ENCODE assay signal across 8 cellular contexts in the genomic region with DNA sequence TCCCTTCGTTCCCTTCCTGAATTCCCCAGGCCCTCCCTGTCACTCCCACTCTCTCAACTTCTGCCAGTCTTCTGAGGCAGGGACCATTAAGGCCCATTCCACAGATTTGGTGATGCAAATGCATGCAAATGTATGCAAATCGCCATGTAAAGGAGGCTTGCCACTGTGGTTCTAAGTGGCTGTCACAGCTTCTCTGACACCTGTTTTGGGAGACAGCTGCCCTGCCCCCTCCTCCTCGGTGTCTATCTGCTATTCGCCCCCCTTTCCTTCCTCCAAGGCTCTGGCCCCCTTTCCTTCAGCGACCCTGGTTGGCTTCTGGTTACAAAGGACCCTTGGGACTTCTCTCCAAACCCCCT. TPM values are rescaled to one million over a fixed set of nuclear protein-coding genes. Genes with fewer than 3 reads are reported as not detected.
A peak's percentile ranks its signal among the peaks of the same experiment; 100 is the strongest.
DNase-seq lines count a peak whose midpoint lies in the region; FAIRE-seq and TF ChIP-seq lines count a peak whose summit lies in the region.

No MANE protein-coding gene starts in this region.

- peak overlapping the region; percentile 39 for H3K4me3 ChIP-seq in Caco-2 (ENCODE audit: low read depth, low read length)
- H3K4me3 ChIP-seq in NT2/D1 (ENCODE audit: insufficient read length, low read depth), result peak overlapping the region; percentile 21
- H3K4me3 ChIP-seq in neural cell (ENCODE audit: low read length), result peak overlapping the region; percentile 54
- no peak overlapping the region for H3K4me3 ChIP-seq in small intestine (ENCODE audit: low read depth in 1 of 2, low read length in 2 of 2)

- no peak for TF ChIP-seq RAD21 in neural cell (conservative IDR thresholded peaks at IDR 0.05)

- no peak for TF ChIP-seq CTCF in Caco-2 (IDR thresholded peaks at IDR 0.05; ENCODE audit: insufficient read depth in 1 of 2, low read depth in 1 of 2, low read length in 1 of 2, severe bottlenecking in 1 of 2, unreplicated experiment in 1 of 2)
- TF ChIP-seq CTCF in neural cell (IDR thresholded peaks at IDR 0.05; ENCODE audit: poor library complexity, severe bottlenecking), result no peak

- H3K36me3 ChIP-seq in Caco-2 (ENCODE audit: control insufficient read depth, insufficient read depth, low read length), result no peaks in the 10 kb centered on the region
- no peaks in the 10 kb centered on the region for H3K36me3 ChIP-seq in NT2/D1 (ENCODE audit: insufficient read depth, insufficient read length, low read length)
- no peaks in the 10 kb centered on the region for H3K36me3 ChIP-seq in neural cell (ENCODE audit: insufficient read depth, low read length)
- H3K36me3 ChIP-seq in small intestine (ENCODE audit: control insufficient read depth in 2 of 2, insufficient read depth in 2 of 2, low read length in 2 of 2), result no peaks in the 10 kb centered on the region

- no peaks in the 10 kb centered on the region for H3K9me3 Mint-ChIP-seq in Caco-2 (ENCODE audit: unreplicated experiment)
- no peaks in the 10 kb centered on the region for H3K9me3 Mint-ChIP-seq in dendritic cell treated with granulocyte-macrophage colony-stimulating factor and Interleukin-4, amounts not matched to agents 40 ng/mL and 50 ng/mL, for 4 days

- no peak overlapping the region for H2AFZ ChIP-seq in neural cell (ENCODE audit: low read depth, low read length)

- no peak overlapping the region for H3K4me2 ChIP-seq in neural cell (ENCODE audit: low read length)

- BruUV-seq in Caco-2 (replicated peaks; lab: Mats Ljungman, UMichigan), result no TSS peak

- no peak overlapping the region for H3K27ac Mint-ChIP-seq in Caco-2 (ENCODE audit: unreplicated experiment)
- peak overlapping the region; percentile 50 for H3K27ac Mint-ChIP-seq in dendritic cell treated with granulocyte-macrophage colony-stimulating factor and Interleukin-4, amounts not matched to agents 40 ng/mL and 50 ng/mL, for 4 days

- CTCF ChIA-PET in Caco-2 (lab: Charles Lee), result interaction anchor here (0.5 to 2.7 kb wide), 21 partner anchors 8 to 963 kb away, joined by 3 to 44 read pairs (median 4); a partner anchor contains a TSS

- H3K27me3 ChIP-seq in Caco-2 (replicated peaks; ENCODE audit: control insufficient read depth, insufficient read depth, low read length), result no peaks in the 10 kb centered on the region; the same call in 1 of the 2 replicates
- H3K27me3 ChIP-seq in NT2/D1 (ENCODE audit: insufficient read depth, insufficient read length), result peaks cover 14% of the 10 kb centered on the region
- H3K27me3 ChIP-seq in neural cell (ENCODE audit: insufficient read depth, low read depth, low read length), result no peaks in the 10 kb centered on the region
- H3K27me3 ChIP-seq in small intestine (ENCODE audit: control insufficient read depth in 2 of 2, insufficient read depth in 2 of 2, low read length in 2 of 2), result no peaks in the 10 kb centered on the region

- H3K36me3 Mint-ChIP-seq in Caco-2 (ENCODE audit: insufficient read depth, unreplicated experiment), result no peaks in the 10 kb centered on the region
- no peaks in the 10 kb centered on the region for H3K36me3 Mint-ChIP-seq in dendritic cell treated with granulocyte-macrophage colony-stimulating factor and Interleukin-4, amounts not matched to agents 40 ng/mL and 50 ng/mL, for 4 days (ENCODE audit: low read depth)

- FAIRE-seq in small intestine (lab: Jason Lieb, UNC), result no peak

- peak overlapping the region; percentile 71 for H3K4me3 Mint-ChIP-seq in Caco-2 (ENCODE audit: unreplicated experiment)
- peak overlapping the region; percentile 57 for H3K4me3 Mint-ChIP-seq in dendritic cell treated with granulocyte-macrophage colony-stimulating factor and Interleukin-4, amounts not matched to agents 40 ng/mL and 50 ng/mL, for 4 days

- WGBS in small intestine, 3 donors, result 28 to 37% (median 33%) methylated on average over 5 of the region's 5 CpGs

- H4K20me1 ChIP-seq in neural cell (ENCODE audit: insufficient read depth), result no peaks in the 10 kb centered on the region

- H3K79me2 ChIP-seq in neural cell (replicated peaks; ENCODE audit: insufficient read depth, low read length), result no peaks in the 10 kb centered on the region

- H3K9ac ChIP-seq in NT2/D1 (ENCODE audit: insufficient read length, low read depth) (peak overlapping the region; percentile 36), neural cell (ENCODE audit: low read length) (peak overlapping the region; percentile 20)

- DNase-seq in Caco-2 (no peak), NT2/D1 (ENCODE audit: low read depth, low spot score) (no peak), small intestine (no peak), T-helper 9 cell (no peak), foreskin melanocyte (no peak)
- DNase-seq in stimulated activated CD4-positive, alpha-beta T cell treated with anti-CD3 and anti-CD28 coated beads, Interleukin-1b, Interleukin-23, amount 100 ng/mL, for 48 hours, result no peak

- no peaks in the 10 kb centered on the region for H3K4me1 Mint-ChIP-seq in Caco-2 (ENCODE audit: low read depth, unreplicated experiment)
- H3K4me1 Mint-ChIP-seq in dendritic cell treated with granulocyte-macrophage colony-stimulating factor and Interleukin-4, amounts not matched to agents 40 ng/mL and 50 ng/mL, for 4 days (ENCODE audit: low read depth), result peaks cover 34% of the 10 kb centered on the region

- H3K27ac ChIP-seq in neural cell (ENCODE audit: low read length) (no peak overlapping the region), small intestine (ENCODE audit: low read depth in 1 of 2, low read length in 1 of 2) (no peak overlapping the region)

- intact Hi-C loops in Caco-2 (cut with micrococcal nuclease; ENCODE audit: unreplicated experiment), result loop anchor here (1.0 to 5.0 kb wide), 5 partner anchors 28 to 455 kb away; no protein-coding TSS in a partner anchor
- intact Hi-C loops in dendritic cell treated with granulocyte-macrophage colony-stimulating factor and Interleukin-4, amounts not matched to agents 40 ng/mL and 50 ng/mL, for 4 days (cut with micrococcal nuclease), result loop anchor here (2.0 to 10.0 kb wide), 4 partner anchors 122 to 452 kb away; a partner anchor contains a TSS

- H3K9me3 ChIP-seq in Caco-2, result no peaks in the 10 kb centered on the region
- H3K9me3 ChIP-seq in NT2/D1 (ENCODE audit: insufficient read depth, low read length), result no peaks in the 10 kb centered on the region
- no peaks in the 10 kb centered on the region for H3K9me3 ChIP-seq in neural cell (ENCODE audit: low read length)
- H3K9me3 ChIP-seq in small intestine (ENCODE audit: control insufficient read depth, low read depth), result no peaks in the 10 kb centered on the region

- TF ChIP-seq EP300 in neural cell (conservative IDR thresholded peaks at IDR 0.05; ENCODE audit: poor library complexity, severe bottlenecking), result no peak

- no peaks in the 10 kb centered on the region for H3F3A ChIP-seq in neural cell (ENCODE audit: insufficient read depth, low read length, poor library complexity, severe bottlenecking)

- peaks cover 11% of the 10 kb centered on the region for H3K27me3 Mint-ChIP-seq in Caco-2 (ENCODE audit: insufficient read depth, unreplicated experiment)
- peaks cover 40% of the 10 kb centered on the region for H3K27me3 Mint-ChIP-seq in dendritic cell treated with granulocyte-macrophage colony-stimulating factor and Interleukin-4, amounts not matched to agents 40 ng/mL and 50 ng/mL, for 4 days

- POLR2A ChIA-PET in Caco-2 (lab: Charles Lee), result no interaction called here

- no peaks in the 10 kb centered on the region for H3K9me2 ChIP-seq in neural cell (ENCODE audit: insufficient read depth, low read length)

- H3K4me1 ChIP-seq in Caco-2 (no peaks in the 10 kb centered on the region), NT2/D1 (ENCODE audit: insufficient read depth, insufficient read length) (peaks cover 15% of the 10 kb centered on the region), small intestine (ENCODE audit: control insufficient read depth in 2 of 2, insufficient read depth in 1 of 2, low read depth in 1 of 2, low read length in 1 of 2) (no peaks in the 10 kb centered on the region)

TF ChIP-seq in neural cell, 6 proteins besides CTCF, POLR2A, EP300 and RAD21 (continues in another document):
- TF ChIP-seq EZH2 (IDR thresholded peaks at IDR 0.05; ENCODE audit: borderline replicate concordance, insufficient read depth, low read length, poor library complexity, severe bottlenecking) (no peak), MXI1 (conservative IDR thresholded peaks at IDR 0.05; ENCODE audit: poor library complexity, severe bottlenecking) (no peak), TAF1 (IDR thresholded peaks at IDR 0.05; ENCODE audit: low read depth) (no peak), SMC3 (conservative IDR thresholded peaks at IDR 0.05; ENCODE audit: poor library complexity) (no peak), POLR2AphosphoS5 (IDR thresholded peaks at IDR 0.05) (no peak)

RNA-seq across cellular contexts. Expression of a gene that starts 10.5 kb away (rescaled TPM):
- total RNA-seq in Caco-2 (2022), result 6.3 and 7.5 TPM in 2 replicates
- polyA plus RNA-seq in neural cell (1.4 and 1.8 TPM in 2 replicates), small intestine (1 to 10 TPM in 2 of 3 donors, under 1 TPM in 1; 0.45 to 7.7 (median 1.6) TPM)
- 1.2 and 2.1 TPM in 2 replicates for polyA minus RNA-seq in neural cell

RNA-seq across cellular contexts. Expression of a gene that starts 41.3 kb away (rescaled TPM):
- 25.0 and 26.8 TPM in 2 replicates for total RNA-seq in Caco-2 (2022)
- polyA plus RNA-seq in neural cell (3.9 and 5.4 TPM in 2 replicates), small intestine (10 to 100 TPM in 2 of 3 donors, 1 to 10 TPM in 1; 8.3 to 14.8 (median 12.4) TPM)
- 3.2 and 6.7 TPM in 2 replicates for polyA minus RNA-seq in neural cell

RNA-seq across cellular contexts. Expression of a gene that starts 55.7 kb away (rescaled TPM):
- total RNA-seq in Caco-2 (2022), result 8.7 and 13.6 TPM in 2 replicates
- polyA plus RNA-seq in neural cell (44.9 and 49.4 TPM in 2 replicates), small intestine (1 to 10 TPM; 3.4 to 5.4 (median 4.3) TPM)
- polyA minus RNA-seq in neural cell, result 25.7 and 37.5 TPM in 2 replicates

RNA-seq across cellular contexts. Expression of a gene that starts 55.9 kb away (rescaled TPM):
- 73.0 and 74.5 TPM in 2 replicates for total RNA-seq in Caco-2 (2022)
- polyA plus RNA-seq in neural cell, result 115 and 138 TPM in 2 replicates
- polyA minus RNA-seq in neural cell, result 52.4 and 60.4 TPM in 2 replicates
- polyA plus RNA-seq in small intestine, result 10 to 100 TPM; 39.0 to 56.2 (median 42.9) TPM

Comparison
In these comparisons a context has a peak if more than half of its experiments do, and no peak if none do; other contexts are left out.
1. H3K4me3 ChIP-seq: peak in Caco-2 (single experiment), NT2/D1 (single experiment) and neural cell (single experiment); none in small intestine (0 of 2).